In genomic region chr7:74579800-74580685, GRCh38 we compare ENCODE assay signal across 9 cellular contexts.
DNase-seq lines count a peak whose midpoint lies in the region; ATAC-seq, FAIRE-seq and TF ChIP-seq lines count a peak whose summit lies in the region.
"Had no signal": no experiment of that assay in that cellular context is flagged by ENCODE, and none has a peak within 500 bp of the region (broad histone marks: within the 10 kb centered on the region; RNA-seq: fewer than 3 reads in every experiment).

No MANE protein-coding gene starts in this region.

- intact Hi-C loops in gastrocnemius medialis (cut with DNase I; ENCODE audit: low total_unique reads): no loop called here

- no peaks in the 10 kb centered on the region for H3K9me3 ChIP-seq in HEK293 (ENCODE audit: control insufficient read depth, insufficient read depth, low read depth, low read length)
- no peaks in the 10 kb centered on the region for H3K9me3 ChIP-seq in gastrocnemius medialis

- in situ Hi-C loops in gastrocnemius medialis (cut with MboI; ENCODE audit: low sequenced_read_pairs in 4 of 4): loop anchor here in 1 of 4 donors (25.0 kb wide), 1 partner anchor 107 kb away; no protein-coding TSS in a partner anchor

- H3K27ac ChIP-seq in HEK293 (ENCODE audit: extremely low read depth, low read depth, low read length) (no peak overlapping the region), gastrocnemius medialis (peak overlapping the region; percentile 14 to 61 (median 24))
- H3K27ac ChIP-seq: KMS-11 had no signal

- POLR2A ChIA-PET in HEK293 (lab: Yijun Ruan, JAX): no interaction called here

- TF ChIP-seq POLR2A in gastrocnemius medialis (IDR thresholded peaks at IDR 0.05): no peak

- FAIRE-seq in bronchial epithelial cell (lab: Jason Lieb, UNC): no peak

- DNase-seq in bronchial epithelial cell (ENCODE audit: low read depth) (peak; percentile 52), kidney glomerular epithelial cell (lab: John Stamatoyannopoulos, UW) (peak; percentile 35), gastrocnemius medialis (no peak), iPS-NIHi7 (ENCODE audit: extremely low spot score) (no peak), UCSD-AML1 (lab: John Stamatoyannopoulos, UW; ENCODE audit: unreplicated experiment) (no peak)
- DNase-seq in stimulated activated CD8-positive, alpha-beta memory T cell treated with anti-CD3 and anti-CD28 coated beads, Interleukin-4, amount 100 ng/mL, for 48 hours: no peak

- peak in 1 of 2 donors; percentile 25 for ATAC-seq in gastrocnemius medialis
- no peak for ATAC-seq in GM21737 (IDR thresholded peaks at IDR 0.05; ENCODE audit: unreplicated experiment)

- H3K36me3 ChIP-seq in HEK293 (ENCODE audit: control insufficient read depth in 2 of 2, insufficient read depth in 1 of 2, low read length in 2 of 2): no peaks in the 10 kb centered on the region; a peak in 1 of 3 replicates
- H3K36me3 ChIP-seq in bronchial epithelial cell (ENCODE audit: control insufficient read depth, insufficient read depth, low read length): no peaks in the 10 kb centered on the region
- H3K36me3 ChIP-seq in gastrocnemius medialis: no peaks in the 10 kb centered on the region

- H3K27me3 ChIP-seq in bronchial epithelial cell (ENCODE audit: control insufficient read depth, insufficient read depth, low read length) (no peaks in the 10 kb centered on the region), gastrocnemius medialis (no peaks in the 10 kb centered on the region)

- H3K4me3 ChIP-seq in HEK293 (ENCODE audit: low read depth, low read length) (no peak overlapping the region), bronchial epithelial cell (ENCODE audit: low read depth, low read length) (no peak overlapping the region), gastrocnemius medialis (no peak overlapping the region)

- H3K4me1 ChIP-seq in HEK293 (ENCODE audit: control insufficient read depth, insufficient read depth, low read length) (no peaks in the 10 kb centered on the region), gastrocnemius medialis (peaks cover 0 to 13% of the 10 kb centered on the region in 2 donors)

- TF ChIP-seq CTCF in HEK293 (tag by site-specific recombination; IDR thresholded peaks at IDR 0.05) (no peak), bronchial epithelial cell (IDR thresholded peaks at IDR 0.05; ENCODE audit: insufficient read depth, low read length, severe bottlenecking) (no peak), gastrocnemius medialis (IDR thresholded peaks at IDR 0.05 in 4 of 5, conservative IDR thresholded peaks at IDR 0.05 in 1 of 5) (no peak)

- CTCF ChIA-PET in HEK293 (lab: Yijun Ruan, JAX): interaction anchor here (0.6 kb wide), 2 partner anchors 44 to 85 kb away, joined by 3 read pairs; no protein-coding TSS in a partner anchor

TF ChIP-seq in HEK293, 187 proteins besides CTCF, POLR2A, EP300 and RAD21:
- TF ChIP-seq TSHZ1 (tag by site-specific recombination; IDR thresholded peaks at IDR 0.05; ENCODE audit: borderline replicate concordance) (no peak), ZNF121 (tag by site-specific recombination; IDR thresholded peaks at IDR 0.05) (peak; percentile 69; the same call in 1 of the 2 replicates)

Comparison
In these comparisons a context has a peak if more than half of its experiments do, and no peak if none do; other contexts are left out.
1. DNase-seq: peak in bronchial epithelial cell (single experiment) and kidney glomerular epithelial cell (single experiment); none in gastrocnemius medialis (0 of 2), iPS-NIHi7 (single experiment), stimulated activated CD8-positive, alpha-beta memory T cell treated with anti-CD3 and anti-CD28 coated beads, Interleukin-4, amount 100 ng/mL, for 48 hours (single experiment) and UCSD-AML1 (single experiment).